ENCODE assay signal across 8 cellular contexts in genomic region chr1:8318436-8318835, GRCh38. TPM values are rescaled to one million over a fixed set of nuclear protein-coding genes. Genes with fewer than 3 reads are reported as not detected.
DNase-seq lines count a peak whose midpoint lies in the region; ATAC-seq and TF ChIP-seq lines count a peak whose summit lies in the region.

No MANE protein-coding gene starts in this region.

- 20% methylated on average over 18 of the region's 18 CpGs; no CpG with 5 or more reads in 1 of the 2 donors for WGBS in transverse colon (ENCODE audit: low coverage in 1 of 2), 2 donors

- peak overlapping the region in 3 of 4 donors; percentile 25 to 48 (median 47) for H3K27ac ChIP-seq in transverse colon

- peak overlapping the region; percentile 40 to 63 (median 48) for H3K4me3 ChIP-seq in transverse colon

- no peaks in the 10 kb centered on the region for H3K36me3 ChIP-seq in transverse colon

- H3K9me3 ChIP-seq in transverse colon: no peaks in the 10 kb centered on the region

- DNase-seq in activated T-cell treated with anti-CD3 and anti-CD28 coated beads, Interleukin-2, amount 50 U/mL, for 72 hours: no peak
- no peak for DNase-seq in activated T-cell treated with anti-CD3 and anti-CD28 coated beads, Interleukin-2, amount 50 U/mL, for 48 hours
- DNase-seq in activated naive CD8-positive, alpha-beta T cell treated with anti-CD3 and anti-CD28 coated beads for 36 hours: no peak
- peak; percentile 40 for DNase-seq in left kidney (ENCODE audit: low read depth, low spot score)
- DNase-seq in transverse colon: no peak
- no peak for DNase-seq in HuH-7.5 (ENCODE audit: low spot score)
- DNase-seq in OCI-M1 (lab: John Stamatoyannopoulos, UW): no peak
- no peak for DNase-seq in NCI-H2196 treated with DMSO at 0.1 percent for 48 hours (lab: John Stamatoyannopoulos, UW; ENCODE audit: unreplicated experiment)

- H3K4me1 ChIP-seq in transverse colon: peaks cover 0 to 22% (median 18%) of the 10 kb centered on the region in 4 donors

- TF ChIP-seq EP300 in transverse colon (IDR thresholded peaks at IDR 0.05; ENCODE audit: low read depth): no peak

- H3K9me3 Mint-ChIP-seq in activated T-cell treated with anti-CD3 and anti-CD28 coated beads, Interleukin-2, amount 50 U/mL, for 72 hours: peaks cover 3% of the 10 kb centered on the region in 2 donors
- peaks cover 2% of the 10 kb centered on the region for H3K9me3 Mint-ChIP-seq in activated naive CD8-positive, alpha-beta T cell treated with anti-CD3 and anti-CD28 coated beads for 36 hours

- in situ Hi-C loops in transverse colon (cut with MboI; ENCODE audit: low pct_ligation_motif_present in 1 of 4, low pct_unique_long_range_greater_than_20kb in 1 of 4, low sequenced_read_pairs in 3 of 4): loop anchor here (5.0 to 10.0 kb wide), 4 partner anchors 301 to 344 kb away; no protein-coding TSS in a partner anchor

- H3K4me1 Mint-ChIP-seq in activated T-cell treated with anti-CD3 and anti-CD28 coated beads, Interleukin-2, amount 50 U/mL, for 72 hours (ENCODE audit: low read depth): peaks cover 43% of the 10 kb centered on the region
- H3K4me1 Mint-ChIP-seq in activated naive CD8-positive, alpha-beta T cell treated with anti-CD3 and anti-CD28 coated beads for 36 hours: peaks cover 11% of the 10 kb centered on the region

- H3K27me3 Mint-ChIP-seq in activated T-cell treated with anti-CD3 and anti-CD28 coated beads, Interleukin-2, amount 50 U/mL, for 72 hours (ENCODE audit: low read depth): peaks cover 42% of the 10 kb centered on the region
- H3K27me3 Mint-ChIP-seq in activated naive CD8-positive, alpha-beta T cell treated with anti-CD3 and anti-CD28 coated beads for 36 hours: peaks cover 39% of the 10 kb centered on the region

- intact Hi-C loops in transverse colon (cut with DNase I; ENCODE audit: low total_unique reads): loop anchor here (5.0 kb wide), 1 partner anchor 291 kb away; the partner anchor contains the start of gene ERRFI1

- H3K36me3 Mint-ChIP-seq in activated T-cell treated with anti-CD3 and anti-CD28 coated beads, Interleukin-2, amount 50 U/mL, for 72 hours (ENCODE audit: insufficient read depth in 2 of 2): peaks cover 0 to 3% of the 10 kb centered on the region in 2 donors
- H3K36me3 Mint-ChIP-seq in activated naive CD8-positive, alpha-beta T cell treated with anti-CD3 and anti-CD28 coated beads for 36 hours: no peaks in the 10 kb centered on the region

- peaks cover 32% of the 10 kb centered on the region for H3K27me3 ChIP-seq in transverse colon

- H3K4me3 Mint-ChIP-seq in activated T-cell treated with anti-CD3 and anti-CD28 coated beads, Interleukin-2, amount 50 U/mL, for 72 hours: peak overlapping the region; percentile 75 to 83
- peak overlapping the region; percentile 65 for H3K4me3 Mint-ChIP-seq in activated naive CD8-positive, alpha-beta T cell treated with anti-CD3 and anti-CD28 coated beads for 36 hours

- TF ChIP-seq CTCF in transverse colon (IDR thresholded peaks at IDR 0.05): no peak

- no peak for TF ChIP-seq POLR2A in transverse colon (IDR thresholded peaks at IDR 0.05)

- no peak overlapping the region for H3K27ac Mint-ChIP-seq in activated T-cell treated with anti-CD3 and anti-CD28 coated beads, Interleukin-2, amount 50 U/mL, for 72 hours
- H3K27ac Mint-ChIP-seq in activated naive CD8-positive, alpha-beta T cell treated with anti-CD3 and anti-CD28 coated beads for 36 hours: no peak overlapping the region

- peak in 1 of 2 donors; percentile 6 for ATAC-seq in activated T-cell treated with anti-CD3 and anti-CD28 coated beads, Interleukin-2, amount 50 U/mL, for 72 hours (replicated peaks in 1 of 2)

RNA-seq across cellular contexts. Expression of gene SLC45A1, which starts 0.5 kb away (rescaled TPM):
- under 1 TPM; 0.48 to 0.81 TPM for total RNA-seq in activated T-cell treated with anti-CD3 and anti-CD28 coated beads, Interleukin-2, amount 50 U/mL, for 72 hours
- total RNA-seq in activated naive CD8-positive, alpha-beta T cell treated with anti-CD3 and anti-CD28 coated beads for 36 hours: under 1 TPM; 0.12 to 0.28 TPM
- total RNA-seq in transverse colon: 1 to 10 TPM; 2.3 to 7.1 (median 4.1) TPM
